1 cellular context compared by ENCODE assay signal in genomic region chr10:31071232-31071999, GRCh38.
TF ChIP-seq lines count a peak whose summit lies in the region.

No MANE protein-coding gene starts in this region.

TF ChIP-seq in HepG2, 621 proteins besides CTCF, POLR2A, EP300 and RAD21 (continued from another document):
- TF ChIP-seq HNRNPH1 (optimal IDR thresholded peaks at IDR 0.05; ENCODE audit: low read depth, low read length) (no peak), TRIM24 (CRISPR knock-in tag; IDR thresholded peaks at IDR 0.05) (no peak)
- TF ChIP-seq, protein P1, sequence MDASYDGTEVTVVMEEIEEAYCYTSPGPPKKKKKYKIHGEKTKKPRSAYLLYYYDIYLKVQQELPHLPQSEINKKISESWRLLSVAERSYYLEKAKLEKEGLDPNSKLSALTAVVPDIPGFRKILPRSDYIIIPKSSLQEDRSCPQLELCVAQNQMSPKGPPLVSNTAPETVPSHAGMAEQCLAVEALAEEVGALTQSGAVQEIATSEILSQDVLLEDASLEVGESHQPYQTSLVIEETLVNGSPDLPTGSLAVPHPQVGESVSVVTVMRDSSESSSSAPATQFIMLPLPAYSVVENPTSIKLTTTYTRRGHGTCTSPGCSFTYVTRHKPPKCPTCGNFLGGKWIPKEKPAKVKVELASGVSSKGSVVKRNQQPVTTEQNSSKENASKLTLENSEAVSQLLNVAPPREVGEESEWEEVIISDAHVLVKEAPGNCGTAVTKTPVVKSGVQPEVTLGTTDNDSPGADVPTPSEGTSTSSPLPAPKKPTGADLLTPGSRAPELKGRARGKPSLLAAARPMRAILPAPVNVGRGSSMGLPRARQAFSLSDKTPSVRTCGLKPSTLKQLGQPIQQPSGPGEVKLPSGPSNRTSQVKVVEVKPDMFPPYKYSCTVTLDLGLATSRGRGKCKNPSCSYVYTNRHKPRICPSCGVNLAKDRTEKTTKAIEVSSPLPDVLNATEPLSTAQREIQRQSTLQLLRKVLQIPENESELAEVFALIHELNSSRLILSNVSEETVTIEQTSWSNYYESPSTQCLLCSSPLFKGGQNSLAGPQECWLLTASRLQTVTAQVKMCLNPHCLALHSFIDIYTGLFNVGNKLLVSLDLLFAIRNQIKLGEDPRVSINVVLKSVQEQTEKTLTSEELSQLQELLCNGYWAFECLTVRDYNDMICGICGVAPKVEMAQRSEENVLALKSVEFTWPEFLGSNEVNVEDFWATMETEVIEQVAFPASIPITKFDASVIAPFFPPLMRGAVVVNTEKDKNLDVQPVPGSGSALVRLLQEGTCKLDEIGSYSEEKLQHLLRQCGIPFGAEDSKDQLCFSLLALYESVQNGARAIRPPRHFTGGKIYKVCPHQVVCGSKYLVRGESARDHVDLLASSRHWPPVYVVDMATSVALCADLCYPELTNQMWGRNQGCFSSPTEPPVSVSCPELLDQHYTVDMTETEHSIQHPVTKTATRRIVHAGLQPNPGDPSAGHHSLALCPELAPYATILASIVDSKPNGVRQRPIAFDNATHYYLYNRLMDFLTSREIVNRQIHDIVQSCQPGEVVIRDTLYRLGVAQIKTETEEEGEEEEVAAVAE (CRISPR knock-in tag; IDR thresholded peaks at IDR 0.05; ENCODE audit: borderline replicate concordance), result no peak
- TF ChIP-seq, protein P2, sequence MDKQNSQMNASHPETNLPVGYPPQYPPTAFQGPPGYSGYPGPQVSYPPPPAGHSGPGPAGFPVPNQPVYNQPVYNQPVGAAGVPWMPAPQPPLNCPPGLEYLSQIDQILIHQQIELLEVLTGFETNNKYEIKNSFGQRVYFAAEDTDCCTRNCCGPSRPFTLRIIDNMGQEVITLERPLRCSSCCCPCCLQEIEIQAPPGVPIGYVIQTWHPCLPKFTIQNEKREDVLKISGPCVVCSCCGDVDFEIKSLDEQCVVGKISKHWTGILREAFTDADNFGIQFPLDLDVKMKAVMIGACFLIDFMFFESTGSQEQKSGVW (CRISPR knock-in tag; IDR thresholded peaks at IDR 0.05; ENCODE audit: borderline replicate concordance), result no peak
